Comparison of ENCODE assay signal across 1 cellular context in the genomic region with DNA sequence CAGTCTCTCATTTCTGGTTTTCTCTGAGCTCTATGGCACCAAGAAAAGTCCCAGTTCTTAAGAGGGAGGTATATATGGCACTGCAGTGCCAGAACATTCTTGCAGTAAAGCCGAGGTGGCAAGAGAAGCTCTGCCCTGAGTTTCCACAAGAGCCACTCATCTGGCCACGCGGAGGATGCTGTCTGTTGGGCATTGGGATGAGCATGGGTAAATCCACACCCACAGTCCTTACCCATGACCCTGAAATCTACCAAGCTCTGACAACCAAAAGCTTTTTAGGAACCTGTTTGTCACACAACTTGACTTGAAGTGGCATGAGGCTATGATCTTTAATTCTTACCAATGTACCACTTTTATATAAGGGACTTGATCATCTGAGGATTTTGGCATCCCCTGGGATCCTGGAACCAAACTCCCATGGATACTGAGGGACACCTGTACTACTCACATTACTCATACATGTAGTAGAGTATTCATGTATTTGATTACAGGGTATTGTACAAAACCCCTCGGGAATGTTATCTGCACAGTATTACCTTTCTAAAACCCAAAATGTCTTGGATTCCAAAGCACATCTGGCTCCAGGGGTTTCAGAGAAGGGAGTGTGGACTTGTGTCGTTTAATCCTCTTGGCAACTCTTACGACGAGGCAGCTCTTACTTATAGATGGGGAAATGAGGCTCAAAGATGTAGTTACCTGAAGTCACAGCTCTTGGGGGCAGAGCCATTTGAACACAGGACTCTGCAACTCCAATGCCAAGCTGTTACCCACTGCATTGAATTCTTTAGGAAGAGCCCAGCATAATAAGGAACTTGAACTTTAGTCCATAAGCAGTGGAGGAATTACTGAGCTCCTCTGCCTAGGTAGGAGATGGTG.
TF ChIP-seq lines count a peak whose summit lies in the region.

No MANE protein-coding gene starts in this region.

TF ChIP-seq in HepG2, 621 proteins besides CTCF, POLR2A, EP300 and RAD21:
- peak; percentile 58 for TF ChIP-seq POLR2G (IDR thresholded peaks at IDR 0.05; ENCODE audit: low read depth, low read length)
- no peak for TF ChIP-seq MTF2 (CRISPR knock-in tag; IDR thresholded peaks at IDR 0.05; ENCODE audit: borderline replicate concordance)
- TF ChIP-seq POLR2AphosphoS2 (IDR thresholded peaks at IDR 0.05; ENCODE audit: low read depth, low read length) = peak; percentile 45; the same call in 1 of the 2 replicates
- TF ChIP-seq POLR2AphosphoS5 (IDR thresholded peaks at IDR 0.05; ENCODE audit: low read depth, low read length) = peak; percentile 40; the same call in 1 of the 2 replicates
- TF ChIP-seq CEBPG (CRISPR knock-in tag; IDR thresholded peaks at IDR 0.05) = no peak
- 0 out of 2 replicates have a peak, but pooled peaks have one; percentile 38 for TF ChIP-seq KDM2A (CRISPR knock-in tag; IDR thresholded peaks at IDR 0.05; ENCODE audit: borderline replicate concordance, low read depth)
- TF ChIP-seq RBM22 (optimal IDR thresholded peaks at IDR 0.05; ENCODE audit: low read length) = peak; percentile 88
- TF ChIP-seq ZKSCAN1 (IDR thresholded peaks at IDR 0.05; ENCODE audit: low read length) = no peak
- no peak for TF ChIP-seq TCF12 (IDR thresholded peaks at IDR 0.05)
- TF ChIP-seq TCF12 (CRISPR knock-in tag; IDR thresholded peaks at IDR 0.05) = no peak
- no peak for TF ChIP-seq ZNF678 (CRISPR knock-in tag; IDR thresholded peaks at IDR 0.05)
- peak; percentile 71; the same call in 1 of the 2 replicates for TF ChIP-seq ZC3H4 (CRISPR knock-in tag; IDR thresholded peaks at IDR 0.05; ENCODE audit: borderline replicate concordance)
- TF ChIP-seq SRSF9 (IDR thresholded peaks at IDR 0.05; ENCODE audit: borderline replicate concordance, insufficient read depth, low read depth, low read length, poor library complexity, severe bottlenecking) = no peak
